Comparison of ENCODE assay signal across 11 cellular contexts in the genomic region with DNA sequence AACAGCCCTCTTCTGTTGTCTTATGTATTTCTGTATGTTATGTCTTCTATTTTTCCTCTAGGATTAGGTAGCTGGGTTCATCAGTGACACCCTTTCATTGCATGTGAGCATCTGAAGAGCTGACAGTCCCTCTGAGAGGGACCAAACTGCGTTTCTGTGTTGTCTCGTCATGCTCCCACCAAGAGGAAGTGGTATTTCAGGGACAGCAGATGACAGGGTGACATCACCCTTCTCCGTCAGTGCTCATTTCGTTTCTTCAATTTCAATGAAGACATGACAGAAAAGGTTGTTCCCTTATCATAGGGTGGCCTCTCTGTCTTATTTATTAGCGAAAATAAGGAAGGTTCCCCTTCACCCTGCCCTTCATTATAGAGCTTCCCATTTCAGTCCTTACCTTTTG.
DNase-seq lines count a peak whose midpoint lies in the region; ATAC-seq, FAIRE-seq and TF ChIP-seq lines count a peak whose summit lies in the region.
"Had no signal": no experiment of that assay in that cellular context is flagged by ENCODE, and none has a peak within 500 bp of the region (broad histone marks: within the 10 kb centered on the region; RNA-seq: fewer than 3 reads in every experiment).

No MANE protein-coding gene starts in this region.

- in situ Hi-C loops in GM13977 (cut with MboI; ENCODE audit: low pct_unique_long_range_greater_than_20kb, low sequenced_read_pairs, unreplicated experiment), result no loop called here

- H3K36me3 ChIP-seq in small intestine (ENCODE audit: control insufficient read depth in 2 of 2, insufficient read depth in 2 of 2, low read length in 2 of 2), result no peaks in the 10 kb centered on the region
- H3K36me3 ChIP-seq: neutrophil had no signal

- no peaks in the 10 kb centered on the region for H3K4me1 ChIP-seq in small intestine (ENCODE audit: control insufficient read depth in 2 of 2, insufficient read depth in 1 of 2, low read depth in 1 of 2, low read length in 1 of 2)

- no peak overlapping the region for H3K27ac ChIP-seq in small intestine (ENCODE audit: low read depth in 1 of 2, low read length in 1 of 2)
- H3K27ac ChIP-seq: neutrophil had no signal

- H3K9me3 ChIP-seq in small intestine (ENCODE audit: control insufficient read depth, low read depth), result no peaks in the 10 kb centered on the region
- H3K9me3 ChIP-seq: neutrophil had no signal

- no peak for TF ChIP-seq CTCF in GM13977 (IDR thresholded peaks at IDR 0.05; ENCODE audit: extremely low read depth, insufficient read depth, missing control alignments)

- WGBS in small intestine, 3 donors, result 61 to 68% (median 62%) methylated on average over 5 of the region's 5 CpGs

- FAIRE-seq in small intestine (lab: Jason Lieb, UNC), result no peak
- FAIRE-seq: H1 had no signal

- ATAC-seq in GM21390 (IDR thresholded peaks at IDR 0.05; ENCODE audit: unreplicated experiment) (peak; percentile 46), HG03520 (IDR thresholded peaks at IDR 0.05; ENCODE audit: unreplicated experiment) (peak; percentile 49), GM19455 (IDR thresholded peaks at IDR 0.05; ENCODE audit: unreplicated experiment) (no peak)

- peak; percentile 30 for DNase-seq in GM13977 (ENCODE audit: low spot score)
- DNase-seq in globus pallidus (ENCODE audit: low spot score), result peak; percentile 25
- DNase-seq in small intestine, result no peak
- no peak for DNase-seq in cerebellum (ENCODE audit: low spot score)
- no peak for DNase-seq in NCI-H446 treated with DMSO at 0.1 percent for 48 hours (lab: John Stamatoyannopoulos, UW)
- DNase-seq: activated gamma-delta T cell had no signal

- H3K4me3 ChIP-seq in small intestine (ENCODE audit: low read depth in 1 of 2, low read length in 2 of 2), result no peak overlapping the region

- H3K27me3 ChIP-seq in small intestine (ENCODE audit: control insufficient read depth in 2 of 2, insufficient read depth in 2 of 2, low read length in 2 of 2), result no peaks in the 10 kb centered on the region
- H3K27me3 ChIP-seq: neutrophil had no signal

Comparison
In these comparisons a context has a peak if more than half of its experiments do, and no peak if none do; other contexts are left out.
1. DNase-seq: peak in GM13977 (single experiment) and globus pallidus (single experiment); none in small intestine (single experiment), cerebellum (single experiment) and NCI-H446 treated with DMSO at 0.1 percent for 48 hours (single experiment).